In genomic region chr1:85581802-85582686, GRCh38 we compare ENCODE assay signal across 8 cellular contexts. TPM values are rescaled to one million over a fixed set of nuclear protein-coding genes. Genes with fewer than 3 reads are reported as not detected.
DNase-seq lines count a peak whose midpoint lies in the region; ATAC-seq, FAIRE-seq and TF ChIP-seq lines count a peak whose summit lies in the region.

No MANE protein-coding gene starts in this region.

- FAIRE-seq in G401.6 (lab: Jason Lieb, UNC) (peak; percentile 82), pancreas (lab: Jason Lieb, UNC) (no peak)

- H3K36me3 ChIP-seq in pancreas = peaks cover 0 to 14% (median 2%) of the 10 kb centered on the region in 3 donors

- no peaks in the 10 kb centered on the region for H3K4me1 Mint-ChIP-seq in natural killer cell

- ATAC-seq in pancreas = peak in 3 of 4 donors; percentile 5 to 11 (median 7)
- no peak for ATAC-seq in GM19463 (IDR thresholded peaks at IDR 0.05; ENCODE audit: unreplicated experiment)
- no peak for ATAC-seq in natural killer cell

- no peaks in the 10 kb centered on the region for H3K9me3 ChIP-seq in pancreas

- no peak overlapping the region for H3K4me3 Mint-ChIP-seq in natural killer cell

- intact Hi-C loops in pancreas (cut with DNase I) = loop anchor here in 1 of 3 donors (10.0 kb wide), 1 partner anchor 277 kb away; no protein-coding TSS in a partner anchor
- intact Hi-C loops in natural killer cell (cut with micrococcal nuclease) = no loop called here

- H3K27ac ChIP-seq in RWPE1 = peak overlapping the region; percentile 95
- H3K27ac ChIP-seq in pancreas = peak overlapping the region; percentile 92 to 97 (median 96)
- no peak overlapping the region for H3K27ac ChIP-seq in substantia nigra (ENCODE audit: low read depth, low read length, poor library complexity, severe bottlenecking)

- H3K27me3 ChIP-seq in pancreas = no peaks in the 10 kb centered on the region

- H3K9me3 Mint-ChIP-seq in natural killer cell = no peaks in the 10 kb centered on the region

- POLR2A ChIA-PET in RWPE1 (lab: Yijun Ruan, JAX; ENCODE audit: low non-redundant PET) = no interaction called here

- H3K4me1 ChIP-seq in pancreas = peaks cover 0 to 4% (median 4%) of the 10 kb centered on the region in 3 donors

- TF ChIP-seq CTCF in RWPE1 (conservative IDR thresholded peaks at IDR 0.05; ENCODE audit: low read depth) (peak; percentile 46), fibroblast of mammary gland (conservative IDR thresholded peaks at IDR 0.05; ENCODE audit: control insufficient read depth, insufficient read depth, low read depth, low read length) (peak; percentile 44), pancreas (IDR thresholded peaks at IDR 0.05) (peak in 2 of 4 donors; percentile 14), natural killer cell (IDR thresholded peaks at IDR 0.05) (no peak)

- no peaks in the 10 kb centered on the region for H3K36me3 Mint-ChIP-seq in natural killer cell

- peak overlapping the region; percentile 82 for H3K4me3 ChIP-seq in fibroblast of mammary gland (ENCODE audit: control insufficient read depth, low read depth, low read length)
- peak overlapping the region in 3 of 4 donors; percentile 61 to 88 (median 74) for H3K4me3 ChIP-seq in pancreas

- CTCF ChIA-PET in RWPE1 (lab: Yijun Ruan, JAX) = interaction anchor here (0.5 to 1.8 kb wide), 16 partner anchors 9 to 533 kb away, joined by 3 to 13 read pairs (median 4); partner anchors contain the start of genes BCL10 and DDAH1

- H3K27ac Mint-ChIP-seq in natural killer cell = no peak overlapping the region

- WGBS in pancreas, 2 donors = 54% methylated on average over 21 of the region's 21 CpGs

- peaks cover 47 to 48% of the 10 kb centered on the region in 2 donors for H3K27me3 Mint-ChIP-seq in natural killer cell (ENCODE audit: low read depth in 2 of 2)

- DNase-seq in RWPE1 (ENCODE audit: low spot score) = peak; percentile 59
- DNase-seq in fibroblast of mammary gland (ENCODE audit: low read depth) = peak; percentile 73
- peak in 2 of 6 donors; percentile 47 for DNase-seq in pancreas
- no peak for DNase-seq in activated CD4-positive, alpha-beta T cell treated with anti-CD3 and anti-CD28 coated beads, Interleukin-2, amount 50 U/mL, for 4 hours
- no peak for DNase-seq in substantia nigra (lab: John Stamatoyannopoulos, UW)
- DNase-seq in natural killer cell = no peak

RNA-seq across cellular contexts. Expression of gene CCN1, which starts 1.5 kb away (rescaled TPM):
- total RNA-seq in pancreas (10 to 100 TPM; 11.5 to 37.7 (median 19.1) TPM), natural killer cell (not detected)
- polyA plus RNA-seq in pancreas = 10 to 100 TPM; 17.0 to 54.6 TPM

Comparison
In these comparisons a context has a peak if more than half of its experiments do, and no peak if none do; other contexts are left out.
1. DNase-seq: peak in RWPE1 (single experiment) and fibroblast of mammary gland (single experiment); none in activated CD4-positive, alpha-beta T cell treated with anti-CD3 and anti-CD28 coated beads, Interleukin-2, amount 50 U/mL, for 4 hours (0 of 2), substantia nigra (0 of 49) and natural killer cell (single experiment).
2. ATAC-seq: peak in pancreas (3 of 4); none in GM19463 (single experiment) and natural killer cell (0 of 3).
3. RNA of gene CCN1, which starts 1.5 kb away (total RNA-seq): 11.5 to 37.7 TPM in pancreas; not detected in natural killer cell; every median in the first group is over 10 times any median in the second.